8 cellular contexts compared by ENCODE assay signal in genomic region chr12:452667-453210, GRCh38. TPM values are rescaled to one million over a fixed set of nuclear protein-coding genes. Genes with fewer than 3 reads are reported as not detected.
A peak's percentile ranks its signal among the peaks of the same experiment; 100 is the strongest.
DNase-seq lines count a peak whose midpoint lies in the region; ATAC-seq, FAIRE-seq and TF ChIP-seq lines count a peak whose summit lies in the region.

No MANE protein-coding gene starts in this region.

- no peak overlapping the region for H3K4me3 ChIP-seq in BE2C (ENCODE audit: low read depth, low read length)
- H3K4me3 ChIP-seq in naive thymus-derived CD4-positive, alpha-beta T cell (ENCODE audit: low read length), result no peak overlapping the region

- peaks cover 36% of the 10 kb centered on the region for H3K27me3 Mint-ChIP-seq in activated T-cell treated with anti-CD3 and anti-CD28 coated beads, Interleukin-2, amount 50 U/mL, for 72 hours (ENCODE audit: low read depth)
- H3K27me3 Mint-ChIP-seq in naive thymus-derived CD4-positive, alpha-beta T cell, result peaks cover 0 to 35% (median 0%) of the 10 kb centered on the region in 5 donors

- H3K27ac Mint-ChIP-seq in activated T-cell treated with anti-CD3 and anti-CD28 coated beads, Interleukin-2, amount 50 U/mL, for 72 hours, result no peak overlapping the region
- peak overlapping the region in 2 of 9 donors; percentile 55 to 62 for H3K27ac Mint-ChIP-seq in naive thymus-derived CD4-positive, alpha-beta T cell

- H3K36me3 Mint-ChIP-seq in activated T-cell treated with anti-CD3 and anti-CD28 coated beads, Interleukin-2, amount 50 U/mL, for 72 hours (ENCODE audit: insufficient read depth in 2 of 2), result no peaks in the 10 kb centered on the region
- no peaks in the 10 kb centered on the region for H3K36me3 Mint-ChIP-seq in naive thymus-derived CD4-positive, alpha-beta T cell

- peaks cover 1% of the 10 kb centered on the region; the same call in 1 of the 2 replicates for H3K27me3 ChIP-seq in BE2C
- no peaks in the 10 kb centered on the region for H3K27me3 ChIP-seq in naive thymus-derived CD4-positive, alpha-beta T cell (ENCODE audit: control insufficient read depth in 2 of 2, insufficient read depth in 2 of 2, low read length in 2 of 2)

- FAIRE-seq in RCC 7860 (lab: Jason Lieb, UNC), result no peak

- peaks cover 7% of the 10 kb centered on the region; the same call in 1 of the 2 replicates for H3K4me1 ChIP-seq in BE2C
- H3K4me1 ChIP-seq in naive thymus-derived CD4-positive, alpha-beta T cell (ENCODE audit: control insufficient read depth in 2 of 2, insufficient read depth in 2 of 2, low read length in 2 of 2), result no peaks in the 10 kb centered on the region

- H3K4me1 Mint-ChIP-seq in activated T-cell treated with anti-CD3 and anti-CD28 coated beads, Interleukin-2, amount 50 U/mL, for 72 hours (ENCODE audit: low read depth), result peaks cover 6% of the 10 kb centered on the region
- H3K4me1 Mint-ChIP-seq in naive thymus-derived CD4-positive, alpha-beta T cell, result peaks cover 0 to 8% (median 0%) of the 10 kb centered on the region in 7 donors

- CTCF ChIA-PET in naive thymus-derived CD4-positive, alpha-beta T cell (lab: Charles Lee), result interaction anchor here (0.6 to 6.3 kb wide), 7 partner anchors 39 to 1151 kb away, joined by 3 to 36 read pairs (median 4); no protein-coding TSS in a partner anchor

- H3K27ac ChIP-seq in naive thymus-derived CD4-positive, alpha-beta T cell (ENCODE audit: low read depth, low read length), result no peak overlapping the region

- no peaks in the 10 kb centered on the region for H3K9me3 ChIP-seq in BE2C
- no peaks in the 10 kb centered on the region for H3K9me3 ChIP-seq in naive thymus-derived CD4-positive, alpha-beta T cell (ENCODE audit: control insufficient read depth in 2 of 3, low read length in 3 of 3)

- H3K36me3 ChIP-seq in BE2C, result no peaks in the 10 kb centered on the region
- no peaks in the 10 kb centered on the region for H3K36me3 ChIP-seq in naive thymus-derived CD4-positive, alpha-beta T cell (ENCODE audit: control insufficient read depth in 2 of 3, insufficient read depth in 3 of 3, low read length in 3 of 3)

- peak; percentile 63 to 74 for ATAC-seq in activated T-cell treated with anti-CD3 and anti-CD28 coated beads, Interleukin-2, amount 50 U/mL, for 72 hours (replicated peaks in 1 of 2)
- ATAC-seq in naive thymus-derived CD4-positive, alpha-beta T cell, result no peak
- ATAC-seq in GM19463 (IDR thresholded peaks at IDR 0.05; ENCODE audit: unreplicated experiment), result no peak

- POLR2A ChIA-PET in naive thymus-derived CD4-positive, alpha-beta T cell (lab: Charles Lee), result no interaction called here

- no peaks in the 10 kb centered on the region for H3K9me3 Mint-ChIP-seq in activated T-cell treated with anti-CD3 and anti-CD28 coated beads, Interleukin-2, amount 50 U/mL, for 72 hours
- peaks cover 0 to 2% (median 0%) of the 10 kb centered on the region in 11 donors for H3K9me3 Mint-ChIP-seq in naive thymus-derived CD4-positive, alpha-beta T cell

- DNase-seq in BE2C, result peak; percentile 40
- DNase-seq in activated T-cell treated with anti-CD3 and anti-CD28 coated beads, Interleukin-2, amount 50 U/mL, for 72 hours, result peak; percentile 89 to 92
- DNase-seq in naive thymus-derived CD4-positive, alpha-beta T cell, result peak in 5 of 9 donors; percentile 35 to 84 (median 48)
- no peak for DNase-seq in kidney tubule cell (ENCODE audit: low spot score)
- DNase-seq in SIG-M5 treated with dmso at 0.1 percent for 504 hours (lab: John Stamatoyannopoulos, UW; ENCODE audit: unreplicated experiment), result no peak
- no peak for DNase-seq in RCC 7860 (ENCODE audit: low spot score)

- TF ChIP-seq CTCF in BE2C (IDR thresholded peaks at IDR 0.05; ENCODE audit: low read depth, low read length) (no peak; the same call in 1 of the 2 replicates), LNCAP (IDR thresholded peaks at IDR 0.05) (peak; percentile 26; the same call in 1 of the 2 replicates)

- no peak overlapping the region for H3K4me3 Mint-ChIP-seq in activated T-cell treated with anti-CD3 and anti-CD28 coated beads, Interleukin-2, amount 50 U/mL, for 72 hours
- no peak overlapping the region for H3K4me3 Mint-ChIP-seq in naive thymus-derived CD4-positive, alpha-beta T cell

- intact Hi-C loops in naive thymus-derived CD4-positive, alpha-beta T cell (cut with micrococcal nuclease), result loop anchor here (1.0 kb wide), 1 partner anchor 95 kb away; no protein-coding TSS in a partner anchor

RNA-seq across cellular contexts. Expression of gene B4GALNT3, which starts 7.0 kb away (rescaled TPM):
- not detected for polyA plus RNA-seq in BE2C (2012; ENCODE audit: insufficient read depth, insufficient read length, low read depth)
- total RNA-seq in activated T-cell treated with anti-CD3 and anti-CD28 coated beads, Interleukin-2, amount 50 U/mL, for 72 hours, result 1 to 10 TPM; 1.3 to 3.7 TPM
- total RNA-seq in naive thymus-derived CD4-positive, alpha-beta T cell, result 10 to 100 TPM in 1 of 5 experiments, 1 to 10 TPM in 3, under 1 TPM in 1; 0.49 to 12.2 (median 1.3) TPM
- 1 to 10 TPM in 1 of 2 donors, under 1 TPM in 1; 0.21 to 1.6 TPM for polyA plus RNA-seq in naive thymus-derived CD4-positive, alpha-beta T cell

RNA-seq across cellular contexts. Expression of gene CCDC77, which starts 51.3 kb away (rescaled TPM):
- 10.8 TPM for polyA plus RNA-seq in BE2C (2012; ENCODE audit: insufficient read depth, insufficient read length, low read depth)
- total RNA-seq in activated T-cell treated with anti-CD3 and anti-CD28 coated beads, Interleukin-2, amount 50 U/mL, for 72 hours, result 10 to 100 TPM; 11.2 to 18.9 TPM
- total RNA-seq in naive thymus-derived CD4-positive, alpha-beta T cell, result 10 to 100 TPM in 4 of 5 experiments, 1 to 10 TPM in 1; 9.7 to 15.6 (median 12.7) TPM
- polyA plus RNA-seq in naive thymus-derived CD4-positive, alpha-beta T cell, result 1 to 10 TPM; 4.6 to 7.0 TPM

Comparison
In these comparisons a context has a peak if more than half of its experiments do, and no peak if none do; other contexts are left out.
1. DNase-seq: peak in BE2C (single experiment), activated T-cell treated with anti-CD3 and anti-CD28 coated beads, Interleukin-2, amount 50 U/mL, for 72 hours (2 of 2) and naive thymus-derived CD4-positive, alpha-beta T cell (5 of 9); none in kidney tubule cell (single experiment), SIG-M5 treated with dmso at 0.1 percent for 504 hours (single experiment) and RCC 7860 (single experiment).
2. ATAC-seq: peak in activated T-cell treated with anti-CD3 and anti-CD28 coated beads, Interleukin-2, amount 50 U/mL, for 72 hours (2 of 2); none in naive thymus-derived CD4-positive, alpha-beta T cell (single experiment) and GM19463 (single experiment).